ENCODE assay signal across 20 cellular contexts in the genomic region with DNA sequence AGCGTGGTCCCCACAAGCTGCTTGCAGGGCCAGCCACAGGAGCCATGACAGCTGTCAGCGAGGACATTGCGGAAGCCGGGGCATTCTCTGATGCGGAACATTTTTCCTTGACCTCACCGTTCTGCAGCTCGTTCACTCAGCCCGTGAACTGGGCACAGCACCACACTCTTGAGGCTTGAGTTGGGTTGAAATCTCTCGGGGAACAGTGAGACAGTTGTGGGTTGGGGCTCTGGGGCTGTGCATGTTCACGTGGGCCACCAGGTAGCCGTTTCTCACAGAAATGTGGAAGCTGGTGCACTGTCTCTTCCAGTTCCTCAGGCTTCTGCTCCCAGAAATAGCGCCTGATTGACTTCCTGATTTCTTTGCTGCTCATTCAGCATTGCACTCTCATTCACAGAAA.
DNase-seq lines count a peak whose midpoint lies in the region; ATAC-seq and TF ChIP-seq lines count a peak whose summit lies in the region.
"Had no signal": no experiment of that assay in that cellular context is flagged by ENCODE, and none has a peak within 500 bp of the region (broad histone marks: within the 10 kb centered on the region; RNA-seq: fewer than 3 reads in every experiment).

No MANE protein-coding gene starts in this region.

- no peak for TF ChIP-seq CTCF in ascending aorta (IDR thresholded peaks at IDR 0.05)

- H3K36me3 ChIP-seq in ascending aorta (peaks cover 22 to 24% of the 10 kb centered on the region in 2 donors), HAP-1 (replicated peaks) (no peaks in the 10 kb centered on the region)

- H3K27ac ChIP-seq in ascending aorta: peak overlapping the region; percentile 43 to 56
- H3K27ac ChIP-seq: KMS-11, SJSA1, VCaP had no signal

- DNase-seq in NOMO-1 treated with DMSO at 0.1 percent for 48 hours (lab: John Stamatoyannopoulos, UW; ENCODE audit: unreplicated experiment): peak; percentile 44
- no peak for DNase-seq in NOMO-1 treated with dmso at 0.1 percent for 144 hours (lab: John Stamatoyannopoulos, UW; ENCODE audit: unreplicated experiment)
- no peak for DNase-seq in ascending aorta (ENCODE audit: low spot score in 2 of 2)
- peak; percentile 37 for DNase-seq in midbrain (lab: John Stamatoyannopoulos, UW)
- no peak for DNase-seq in HAP-1 (ENCODE audit: low spot score in 2 of 2)
- DNase-seq in NCI-H187 treated with DMSO at 0.1 percent for 48 hours (lab: John Stamatoyannopoulos, UW): no peak
- no peak for DNase-seq in SW480 (ENCODE audit: low spot score)
- DNase-seq: activated gamma-delta T cell; aorta; CD8-positive, alpha-beta memory T cell; cortex of kidney; GOT3; NCI-H1930; nephron progenitor cell; stimulated activated CD4-positive, alpha-beta T cell treated with anti-CD3 and anti-CD28 coated beads, Interleukin-2, amount 100 ng/mL, for 24 hours; stimulated activated CD8-positive, alpha-beta memory T cell treated with anti-CD3 and anti-CD28 coated beads, Interleukin-4, amount 100 ng/mL, for 48 hours had no signal

- in situ Hi-C loops in HAP-1 (cut with MboI; ENCODE audit: low sequenced_read_pairs): no loop called here

- no peaks in the 10 kb centered on the region for H3K9me3 ChIP-seq in ascending aorta
- no peaks in the 10 kb centered on the region for H3K9me3 ChIP-seq in HAP-1
- H3K9me3 ChIP-seq: SJSA1 had no signal

- intact Hi-C loops in ascending aorta (cut with DNase I): no loop called here

- H3K27me3 ChIP-seq in ascending aorta (no peaks in the 10 kb centered on the region), HAP-1 (ENCODE audit: low read depth) (no peaks in the 10 kb centered on the region)
- H3K27me3 ChIP-seq: SJSA1 had no signal

- H3K4me1 ChIP-seq in ascending aorta (peaks cover 17 to 36% of the 10 kb centered on the region in 2 donors), HAP-1 (no peaks in the 10 kb centered on the region)
- H3K4me1 ChIP-seq: SJSA1 had no signal

- no peak for ATAC-seq in GM18868 (IDR thresholded peaks at IDR 0.05; ENCODE audit: unreplicated experiment)

- H3K4me3 ChIP-seq in ascending aorta (no peak overlapping the region), HAP-1 (no peak overlapping the region)
- H3K4me3 ChIP-seq: SJSA1 had no signal

Comparison
In these comparisons a context has a peak if more than half of its experiments do, and no peak if none do; other contexts are left out.
1. DNase-seq: peak in NOMO-1 treated with DMSO at 0.1 percent for 48 hours (single experiment) and midbrain (single experiment); none in NOMO-1 treated with dmso at 0.1 percent for 144 hours (single experiment), ascending aorta (0 of 2), HAP-1 (0 of 2), NCI-H187 treated with DMSO at 0.1 percent for 48 hours (single experiment) and SW480 (single experiment).